8 cellular contexts compared by ENCODE assay signal in genomic region chr17:17393976-17394375, GRCh38.
"Had no signal": no experiment of that assay in that cellular context is flagged by ENCODE, and none has a peak within 500 bp of the region (broad histone marks: within the 10 kb centered on the region; RNA-seq: fewer than 3 reads in every experiment).

No MANE protein-coding gene starts in this region.

- H3K4me3 ChIP-seq: GM23248, HAP-1 had no signal

- H3K27ac ChIP-seq: GM23248, HL-60 had no signal

- H3K9me3 ChIP-seq: HAP-1 had no signal

- ATAC-seq: HepG2 had no signal

- DNase-seq: GM23248, GOT3, H7, KBM-7 had no signal

- H3K36me3 Mint-ChIP-seq: IgD-negative memory B cell had no signal

- H3K4me1 ChIP-seq: HAP-1 had no signal

- H3K36me3 ChIP-seq: HAP-1 had no signal
